16 cellular contexts compared by ENCODE assay signal in the genomic region with DNA sequence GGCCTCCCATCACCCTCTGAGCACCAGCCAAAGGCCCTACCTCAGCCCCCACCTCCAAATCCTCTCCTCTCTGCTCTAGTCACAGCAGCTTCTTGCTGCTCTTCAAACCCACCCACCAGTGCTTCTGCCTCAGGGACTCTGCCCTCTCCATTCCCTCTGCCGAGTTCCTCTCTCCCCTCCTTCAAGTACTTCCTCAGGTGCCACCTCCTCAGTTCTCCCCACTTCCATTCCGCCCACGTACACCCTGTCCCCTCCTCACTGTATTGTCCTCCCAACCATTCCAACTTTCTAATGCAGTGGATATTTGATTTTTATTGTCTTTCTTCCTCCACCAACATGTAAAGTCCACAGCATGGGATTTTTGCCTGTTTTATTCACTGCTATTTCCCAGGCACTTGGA.
"Had no signal": no experiment of that assay in that cellular context is flagged by ENCODE, and none has a peak within 500 bp of the region (broad histone marks: within the 10 kb centered on the region; RNA-seq: fewer than 3 reads in every experiment).

No MANE protein-coding gene starts in this region.

- H3K27ac Mint-ChIP-seq: activated naive CD4-positive, alpha-beta T cell treated with anti-CD3 and anti-CD28 coated beads, Interleukin-2, amount 10 ng/mL, durations not matched to agents 7 days and 5 days; activated T-helper 17 cell treated with anti-CD3 and anti-CD28 coated beads, Interleukin-2, amount 50 U/mL, for 72 hours; WTC11 had no signal

- H3K27me3 ChIP-seq: brain microvascular endothelial cell, transverse colon had no signal

- H3K9me3 ChIP-seq: esophagus muscularis mucosa, transverse colon had no signal

- ATAC-seq: activated T-helper 17 cell treated with anti-CD3 and anti-CD28 coated beads, Interleukin-2, amount 50 U/mL, for 72 hours; naive thymus-derived CD8-positive, alpha-beta T cell; WTC11 had no signal

- DNase-seq: activated CD4-positive, alpha-beta T cell treated with anti-CD3 and anti-CD28 coated beads, Interleukin-2, amount 50 U/mL, for 1 hour; activated CD8-positive, alpha-beta memory T cell treated with anti-CD3 and anti-CD28 coated beads for 24 hours; activated naive CD4-positive, alpha-beta T cell treated with anti-CD3 and anti-CD28 coated beads, Interleukin-2, amount 10 ng/mL, durations not matched to agents 7 days and 5 days; amniotic stem cell; naive thymus-derived CD8-positive, alpha-beta T cell; retina; stimulated activated CD4-positive, alpha-beta T cell treated with anti-CD3 and anti-CD28 coated beads, Interleukin-12 subunit alpha, Interleukin-12 subunit beta, amount 100 ng/mL, for 4 hours; stimulated activated CD4-positive, alpha-beta T cell treated with anti-CD3 and anti-CD28 coated beads, Interleukin-2, amount 100 ng/mL, for 24 hours; transverse colon had no signal

- H3K4me1 ChIP-seq: esophagus muscularis mucosa had no signal

- H3K36me3 ChIP-seq: brain microvascular endothelial cell, esophagus muscularis mucosa, transverse colon had no signal

- H3K4me3 ChIP-seq: coronary artery, esophagus muscularis mucosa, lung, transverse colon had no signal

- H3K27ac ChIP-seq: brain microvascular endothelial cell, coronary artery, esophagus muscularis mucosa, transverse colon had no signal

- H3K9me3 Mint-ChIP-seq: activated naive CD4-positive, alpha-beta T cell treated with anti-CD3 and anti-CD28 coated beads, Interleukin-2, amount 10 ng/mL, durations not matched to agents 7 days and 5 days; activated T-helper 17 cell treated with anti-CD3 and anti-CD28 coated beads, Interleukin-2, amount 50 U/mL, for 72 hours; central memory CD8-positive, alpha-beta T cell; naive thymus-derived CD8-positive, alpha-beta T cell had no signal

- H3K4me3 Mint-ChIP-seq: activated naive CD4-positive, alpha-beta T cell treated with anti-CD3 and anti-CD28 coated beads, Interleukin-2, amount 10 ng/mL, durations not matched to agents 7 days and 5 days; activated T-helper 17 cell treated with anti-CD3 and anti-CD28 coated beads, Interleukin-2, amount 50 U/mL, for 72 hours; central memory CD8-positive, alpha-beta T cell; WTC11 had no signal
